In the genomic region with DNA sequence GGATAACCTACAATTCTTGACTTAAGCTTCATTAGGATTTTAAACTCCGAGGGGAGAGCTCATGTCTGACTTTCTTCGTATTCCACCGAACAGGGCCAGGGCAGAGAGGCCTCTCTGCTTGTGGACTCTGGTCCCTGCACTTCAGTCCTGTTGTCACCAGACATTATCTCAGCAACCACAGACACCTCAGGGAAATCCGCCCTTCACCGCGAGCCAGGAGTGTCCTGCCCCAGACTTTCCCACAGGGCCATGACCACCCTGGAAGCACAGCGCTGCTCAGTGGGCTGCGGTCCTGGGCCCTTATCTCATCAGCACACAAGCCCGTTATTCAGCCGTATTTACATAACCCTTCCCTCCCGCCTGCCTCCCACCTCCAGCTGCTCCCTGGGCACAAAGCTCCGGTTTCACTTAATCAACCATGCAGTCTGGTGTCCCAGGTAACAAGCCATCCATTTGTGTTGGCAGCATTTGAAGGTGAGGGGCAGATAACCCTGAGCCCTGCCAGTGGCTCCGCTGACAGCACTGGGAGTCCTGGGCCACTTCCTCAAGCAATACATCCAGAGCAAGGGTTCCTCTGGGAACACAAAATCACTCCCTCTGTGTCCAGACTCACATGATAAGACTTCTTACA, we compare ENCODE assay signal across 9 cellular contexts.
DNase-seq lines count a peak whose midpoint lies in the region; ATAC-seq lines count a peak whose summit lies in the region.
"Had no signal": no experiment of that assay in that cellular context is flagged by ENCODE, and none has a peak within 500 bp of the region (broad histone marks: within the 10 kb centered on the region; RNA-seq: fewer than 3 reads in every experiment).

No MANE protein-coding gene starts in this region.

- H3K23ac ChIP-seq in trophoblast cell (ENCODE audit: low read length): no peak overlapping the region

- H2BK12ac ChIP-seq in trophoblast cell (ENCODE audit: low read length): no peak overlapping the region

- no peak overlapping the region for H4K12ac ChIP-seq in trophoblast cell (ENCODE audit: low read depth, low read length)

- no peak overlapping the region for H3K9ac ChIP-seq in trophoblast cell (ENCODE audit: low read length)

- no peak for ATAC-seq in HG03378 (IDR thresholded peaks at IDR 0.05; ENCODE audit: unreplicated experiment)

- peaks cover 12 to 13% of the 10 kb centered on the region in 2 experiments for H3K4me1 ChIP-seq in trophoblast cell (ENCODE audit: control insufficient read depth in 1 of 2, insufficient read depth in 2 of 2, low read length in 2 of 2)

- no CpG with 5 or more reads among the region's 13 CpGs for WGBS in trophoblast cell (ENCODE audit: extremely low coverage, insufficient coverage, insufficient read length)

- H3K79me1 ChIP-seq in trophoblast cell (ENCODE audit: low read length): peaks cover 2% of the 10 kb centered on the region

- no peak overlapping the region for H3K4me2 ChIP-seq in trophoblast cell (ENCODE audit: low read length)

- no peaks in the 10 kb centered on the region for H3K79me2 ChIP-seq in trophoblast cell (ENCODE audit: control insufficient read depth, insufficient read depth, low read length, poor library complexity)

- H4K8ac ChIP-seq in trophoblast cell (ENCODE audit: low read depth, low read length): no peak overlapping the region

- no peak overlapping the region for H4K91ac ChIP-seq in trophoblast cell (ENCODE audit: low read depth, low read length)

- H3K14ac ChIP-seq in trophoblast cell (ENCODE audit: low read length): no peak overlapping the region

- H2BK120ac ChIP-seq in trophoblast cell (ENCODE audit: insufficient read depth, low read length, poor library complexity): no peak overlapping the region

- no peak overlapping the region for H3K4me3 ChIP-seq in trophoblast cell (ENCODE audit: low read depth, low read length)

- H3K36me3 ChIP-seq in trophoblast cell (ENCODE audit: control insufficient read depth in 1 of 2, insufficient read depth in 2 of 2, low read length in 2 of 2): no peaks in the 10 kb centered on the region

- H2BK5ac ChIP-seq in trophoblast cell (ENCODE audit: low read depth, low read length, poor library complexity): no peak overlapping the region

- no peak overlapping the region for H2AFZ ChIP-seq in trophoblast cell (ENCODE audit: insufficient read depth, low read length, poor library complexity)

- H2AK5ac ChIP-seq in trophoblast cell (ENCODE audit: low read length): no peak overlapping the region

- no peaks in the 10 kb centered on the region for H3K27me3 ChIP-seq in trophoblast cell (ENCODE audit: insufficient read depth, low read length)

- no peaks in the 10 kb centered on the region for H3K9me3 ChIP-seq in trophoblast cell (ENCODE audit: insufficient read depth, low read depth, low read length)

- no peak overlapping the region for H3K27ac ChIP-seq in trophoblast cell (ENCODE audit: low read depth, low read length)

- no peak overlapping the region for H3K18ac ChIP-seq in trophoblast cell (ENCODE audit: low read length)

- no peak overlapping the region for H3K4ac ChIP-seq in trophoblast cell (ENCODE audit: low read depth, low read length)

- DNase-seq in DMS153 (lab: John Stamatoyannopoulos, UW): peak; percentile 86
- peak; percentile 5 to 30 for DNase-seq in NCI-H1930 (lab: John Stamatoyannopoulos, UW)
- peak; percentile 67 for DNase-seq in SW480 (ENCODE audit: low spot score)
- DNase-seq in kidney glomerular epithelial cell (lab: John Stamatoyannopoulos, UW): peak; percentile 72
- DNase-seq in activated T-cell treated with anti-CD3 and anti-CD28 coated beads for 4 hours: no peak
- no peak for DNase-seq in activated gamma-delta T cell (lab: John Stamatoyannopoulos, UW)
- DNase-seq in trophoblast cell: no peak
- DNase-seq: stimulated activated CD8-positive, alpha-beta memory T cell treated with anti-CD3 and anti-CD28 coated beads, Interleukin-4, amount 100 ng/mL, for 48 hours had no signal

Comparison
In these comparisons a context has a peak if more than half of its experiments do, and no peak if none do; other contexts are left out.
1. DNase-seq: peak in DMS153 (single experiment), NCI-H1930 (2 of 2), SW480 (single experiment) and kidney glomerular epithelial cell (single experiment); none in activated T-cell treated with anti-CD3 and anti-CD28 coated beads for 4 hours (single experiment), activated gamma-delta T cell (single experiment) and trophoblast cell (0 of 2).